33 cellular contexts compared by ENCODE assay signal in genomic region chr4:99389606-99390005, GRCh38. TPM values are rescaled to one million over a fixed set of nuclear protein-coding genes. Genes with fewer than 3 reads are reported as not detected.
A peak's percentile ranks its signal among the peaks of the same experiment; 100 is the strongest.
DNase-seq lines count a peak whose midpoint lies in the region; ATAC-seq and TF ChIP-seq lines count a peak whose summit lies in the region.
"Had no signal": no experiment of that assay in that cellular context is flagged by ENCODE, and none has a peak within 500 bp of the region (broad histone marks: within the 10 kb centered on the region; RNA-seq: fewer than 3 reads in every experiment).

No MANE protein-coding gene starts in this region.

- H3K27me3 Mint-ChIP-seq in MCF 10A (ENCODE audit: insufficient read depth, unreplicated experiment), result no peaks in the 10 kb centered on the region
- H3K27me3 Mint-ChIP-seq: activated naive CD8-positive, alpha-beta T cell treated with anti-CD3 and anti-CD28 coated beads, Interleukin-2, amount 50 U/mL, for 24 hours; brain; IgD-negative memory B cell had no signal

- no peaks in the 10 kb centered on the region for H3K36me3 Mint-ChIP-seq in MCF 10A (ENCODE audit: insufficient read depth, unreplicated experiment)
- H3K36me3 Mint-ChIP-seq: brain; CD4-positive, alpha-beta memory T cell; IgD-negative memory B cell; natural killer cell had no signal

- H3K27ac ChIP-seq in breast epithelium, result peak overlapping the region; percentile 51 to 79
- peak overlapping the region; percentile 33 for H3K27ac ChIP-seq in lower lobe of right lung
- H3K27ac ChIP-seq in tibial artery, result peak overlapping the region; percentile 59 to 85
- H3K27ac ChIP-seq: 22Rv1, ovary, WERI-Rb-1 had no signal

- peak in 1 of 2 donors; percentile 18 for ATAC-seq in lower lobe of right lung
- no peak for ATAC-seq in omental fat pad (ENCODE audit: low FRiP score)
- no peak for ATAC-seq in GM18861 (IDR thresholded peaks at IDR 0.05; ENCODE audit: unreplicated experiment)
- ATAC-seq in GM18519 (IDR thresholded peaks at IDR 0.05; ENCODE audit: low FRiP score, unreplicated experiment), result no peak
- ATAC-seq: activated naive CD8-positive, alpha-beta T cell treated with anti-CD3 and anti-CD28 coated beads, Interleukin-2, amount 50 U/mL, for 24 hours; activated T-cell treated with anti-CD3 and anti-CD28 coated beads, Interleukin-2, amount 50 U/mL, for 4 hours; natural killer cell; Panc1 had no signal

- POLR2A ChIA-PET in MCF 10A (lab: Yijun Ruan, JAX), result no interaction called here

- H3K4me3 ChIP-seq in breast epithelium (no peak overlapping the region), cardiac fibroblast (replicated peaks in 1 of 2; ENCODE audit: low read depth in 2 of 2, low read length in 2 of 2) (no peak overlapping the region), lower lobe of right lung (no peak overlapping the region), tibial artery (no peak overlapping the region)
- H3K4me3 ChIP-seq: ovary had no signal

- TF ChIP-seq CTCF in breast epithelium (IDR thresholded peaks at IDR 0.05) (no peak), MCF 10A (IDR thresholded peaks at IDR 0.05; ENCODE audit: unreplicated experiment) (no peak), cardiac fibroblast (IDR thresholded peaks at IDR 0.05; ENCODE audit: low read depth, low read length) (no peak), lower lobe of right lung (IDR thresholded peaks at IDR 0.05) (no peak), tibial artery (IDR thresholded peaks at IDR 0.05) (no peak), omental fat pad (IDR thresholded peaks at IDR 0.05) (no peak)

- peaks cover 9% of the 10 kb centered on the region for H3K9me3 Mint-ChIP-seq in MCF 10A (ENCODE audit: unreplicated experiment)
- H3K9me3 Mint-ChIP-seq: natural killer cell had no signal

- no peaks in the 10 kb centered on the region for H3K27me3 ChIP-seq in breast epithelium
- H3K27me3 ChIP-seq in lower lobe of right lung (ENCODE audit: low read depth), result no peaks in the 10 kb centered on the region
- H3K27me3 ChIP-seq in tibial artery, result no peaks in the 10 kb centered on the region
- H3K27me3 ChIP-seq: ovary had no signal

- CTCF ChIA-PET in MCF 10A (lab: Yijun Ruan, JAX), result interaction anchor here (0.7 kb wide), 1 partner anchor 12 kb away, joined by 3 read pairs; no protein-coding TSS in a partner anchor

- DNase-seq in breast epithelium (ENCODE audit: low spot score in 2 of 2) (no peak), MCF 10A (ENCODE audit: unreplicated experiment) (no peak), cardiac fibroblast (ENCODE audit: low read depth in 2 of 2) (peak; percentile 40 to 58), lower lobe of right lung (no peak), tibial artery (no peak), omental fat pad (ENCODE audit: low spot score) (no peak)
- DNase-seq: activated CD4-positive, alpha-beta T cell treated with anti-CD3 and anti-CD28 coated beads, Interleukin-2, amount 10 ng/mL, durations not matched to agents 24 days and 14 days; activated naive CD8-positive, alpha-beta T cell treated with anti-CD3 and anti-CD28 coated beads, Interleukin-2, amount 50 U/mL, for 24 hours; activated T-cell treated with anti-CD3 and anti-CD28 coated beads, Interleukin-2, amount 50 U/mL, for 4 hours; CD4-positive, alpha-beta memory T cell; effector memory CD4-positive, alpha-beta T cell; natural killer cell; NCI-H1092; NCI-H187; NCI-H526 treated with DMSO at 0.1 percent for 48 hours; ovary; SIG-M5; stimulated activated CD4-positive, alpha-beta T cell treated with anti-CD3 and anti-CD28 coated beads, Interleukin-12 subunit alpha, Interleukin-12 subunit beta, amount 100 ng/mL, for 4 hours; stimulated activated CD4-positive, alpha-beta T cell treated with anti-CD3 and anti-CD28 coated beads, Interleukin-4, amount 100 ng/mL, for 1 hour; substantia nigra; SW 1271; T-helper 9 cell; WERI-Rb-1 had no signal

- TF ChIP-seq POLR2A in breast epithelium (IDR thresholded peaks at IDR 0.05), result no peak

- intact Hi-C loops in breast epithelium (cut with DNase I; ENCODE audit: low total_unique reads) (no loop called here), MCF 10A (cut with micrococcal nuclease) (no loop called here), lower lobe of right lung (cut with DNase I) (no loop called here), tibial artery (cut with DNase I; ENCODE audit: low total_unique reads) (loop anchor here (10.0 kb wide), 1 partner anchor 65 kb away; the partner anchor contains the start of gene ADH1B)

- H3K4me3 Mint-ChIP-seq in MCF 10A (ENCODE audit: unreplicated experiment), result no peak overlapping the region
- H3K4me3 Mint-ChIP-seq: activated CD4-positive, alpha-beta T cell treated with anti-CD3 and anti-CD28 coated beads, Interleukin-2, amount 10 ng/mL, durations not matched to agents 24 days and 14 days; activated naive CD8-positive, alpha-beta T cell treated with anti-CD3 and anti-CD28 coated beads, Interleukin-2, amount 50 U/mL, for 24 hours; activated T-cell treated with anti-CD3 and anti-CD28 coated beads, Interleukin-2, amount 50 U/mL, for 4 hours; brain; CD4-positive, alpha-beta memory T cell; IgD-negative memory B cell; natural killer cell had no signal

- H3K4me1 Mint-ChIP-seq in MCF 10A (ENCODE audit: insufficient read depth, unreplicated experiment), result no peaks in the 10 kb centered on the region
- H3K4me1 Mint-ChIP-seq: activated CD4-positive, alpha-beta T cell treated with anti-CD3 and anti-CD28 coated beads, Interleukin-2, amount 10 ng/mL, durations not matched to agents 24 days and 14 days; activated naive CD8-positive, alpha-beta T cell treated with anti-CD3 and anti-CD28 coated beads, Interleukin-2, amount 50 U/mL, for 24 hours; brain; CD4-positive, alpha-beta memory T cell; IgD-negative memory B cell; natural killer cell had no signal

- H3K4me1 ChIP-seq in breast epithelium (no peaks in the 10 kb centered on the region), lower lobe of right lung (no peaks in the 10 kb centered on the region), tibial artery (peaks cover 0 to 36% (median 0%) of the 10 kb centered on the region in 4 donors)

- H3K9me3 ChIP-seq in breast epithelium (peaks cover 5 to 22% of the 10 kb centered on the region in 2 donors), lower lobe of right lung (peaks cover 8% of the 10 kb centered on the region), tibial artery (peaks cover 0 to 10% (median 8%) of the 10 kb centered on the region in 3 donors)

- H3K36me3 ChIP-seq in breast epithelium (no peaks in the 10 kb centered on the region), lower lobe of right lung (no peaks in the 10 kb centered on the region), tibial artery (no peaks in the 10 kb centered on the region)
- H3K36me3 ChIP-seq: ovary, WERI-Rb-1 had no signal

- no TSS peak for BruUV-seq in MCF 10A (replicated peaks; lab: Mats Ljungman, UMichigan)

- no peak overlapping the region for H3K27ac Mint-ChIP-seq in MCF 10A (ENCODE audit: low read depth, unreplicated experiment)
- H3K27ac Mint-ChIP-seq: activated CD4-positive, alpha-beta T cell treated with anti-CD3 and anti-CD28 coated beads, Interleukin-2, amount 10 ng/mL, durations not matched to agents 24 days and 14 days; activated naive CD8-positive, alpha-beta T cell treated with anti-CD3 and anti-CD28 coated beads, Interleukin-2, amount 50 U/mL, for 24 hours; CD4-positive, alpha-beta memory T cell; IgD-negative memory B cell; natural killer cell had no signal

RNA-seq across cellular contexts. Expression of gene ADH1C, which starts 37.1 kb away (rescaled TPM):
- total RNA-seq in breast epithelium, result 10 to 100 TPM in 2 of 3 donors, 1 to 10 TPM in 1; 8.8 to 50.1 (median 31.8) TPM
- total RNA-seq in MCF 10A (2022), result not detected in 2 replicates
- total RNA-seq in lower lobe of right lung, result 8.2 TPM
- total RNA-seq in omental fat pad, result 100 to 1,000 TPM in 1 of 4 donors, 10 to 100 TPM in 2, 1 to 10 TPM in 1; 7.7 to 102 (median 46.9) TPM
- total RNA-seq: activated CD4-positive, alpha-beta T cell treated with anti-CD3 and anti-CD28 coated beads, Interleukin-2, amount 10 ng/mL, durations not matched to agents 24 days and 14 days; CD4-positive, alpha-beta memory T cell; epithelial cell of proximal tubule; glomerular endothelial cell; natural killer cell had no signal

RNA-seq across cellular contexts. Expression of gene ADH7, which starts 45.5 kb away (rescaled TPM):
- total RNA-seq in breast epithelium, result not detected
- not detected in 2 replicates for total RNA-seq in MCF 10A (2022)
- 0.47 TPM for total RNA-seq in lower lobe of right lung
- total RNA-seq in omental fat pad, result not detected
- total RNA-seq: activated CD4-positive, alpha-beta T cell treated with anti-CD3 and anti-CD28 coated beads, Interleukin-2, amount 10 ng/mL, durations not matched to agents 24 days and 14 days; activated T-cell treated with anti-CD3 and anti-CD28 coated beads, Interleukin-2, amount 50 U/mL, for 4 hours; CD4-positive, alpha-beta memory T cell; epithelial cell of proximal tubule; glomerular endothelial cell; natural killer cell; ovary; renal cortical epithelial cell; ureter had no signal

Comparison
In these comparisons a context has a peak if more than half of its experiments do, and no peak if none do; other contexts are left out.
1. DNase-seq: peak in cardiac fibroblast (2 of 2); none in breast epithelium (0 of 2), MCF 10A (single experiment), lower lobe of right lung (single experiment), tibial artery (0 of 2) and omental fat pad (single experiment).
2. Peak in every context shown above with its lines, with median percentiles within 50 percentile points of each other: H3K27ac ChIP-seq.